27 cellular contexts compared by ENCODE assay signal in genomic region chr5:167229751-167230150, GRCh38.
"Had no signal": no experiment of that assay in that cellular context is flagged by ENCODE, and none has a peak within 500 bp of the region (broad histone marks: within the 10 kb centered on the region; RNA-seq: fewer than 3 reads in every experiment).

No MANE protein-coding gene starts in this region.

- H3K27me3 ChIP-seq: ascending aorta, body of pancreas, cardiac muscle cell, MG63 had no signal

- DNase-seq: activated CD4-positive, alpha-beta T cell treated with anti-CD3 and anti-CD28 coated beads for 48 hours; activated CD4-positive, alpha-beta T cell treated with anti-CD3 and anti-CD28 coated beads, Interleukin-2, amount 50 U/mL, for 4 hours; activated CD4-positive, CD25-positive, alpha-beta regulatory T cell treated with anti-CD3 and anti-CD28 coated beads, Interleukin-2, amount 50 U/mL, for 72 hours; activated CD8-positive, alpha-beta memory T cell treated with anti-CD3 and anti-CD28 coated beads, Interleukin-2, amount 50 U/mL, for 48 hours; activated CD8-positive, alpha-beta T cell treated with anti-CD3 and anti-CD28 coated beads, Interleukin-2, amount 10 ng/mL, durations not matched to agents 7 days and 5 days; activated naive CD4-positive, alpha-beta T cell treated with anti-CD3 and anti-CD28 coated beads, Interleukin-2, amount 50 U/mL, for 16 hours; activated naive CD8-positive, alpha-beta T cell treated with anti-CD3 and anti-CD28 coated beads, Interleukin-2, amount 10 ng/mL, durations not matched to agents 7 days and 5 days; activated T-cell treated with anti-CD3 and anti-CD28 coated beads, Interleukin-2, amount 50 U/mL, for 1 hour; body of pancreas; MG63; MV-4-11; NCI-H1092 treated with DMSO at 0.1 percent for 48 hours; NCI-H1417 treated with DMSO at 0.1 percent for 48 hours; NCI-H1694; NCI-H2029; NCI-H2107; NCI-H2171 treated with DMSO at 0.1 percent for 48 hours; NCI-H345; NCI-H510A; NCI-H526 treated with DMSO at 0.1 percent for 48 hours; NCI-H82; SIG-M5; T-helper 17 cell; T-helper 9 cell had no signal

- H3K4me3 ChIP-seq: ascending aorta, body of pancreas, cardiac muscle cell, MG63 had no signal

- ATAC-seq: activated CD8-positive, alpha-beta T cell treated with anti-CD3 and anti-CD28 coated beads, Interleukin-2, amount 10 ng/mL, durations not matched to agents 7 days and 5 days; body of pancreas; T-helper 17 cell; WTC11 had no signal

- H3K36me3 ChIP-seq: ascending aorta, cardiac muscle cell, MG63 had no signal
